In the genomic region with DNA sequence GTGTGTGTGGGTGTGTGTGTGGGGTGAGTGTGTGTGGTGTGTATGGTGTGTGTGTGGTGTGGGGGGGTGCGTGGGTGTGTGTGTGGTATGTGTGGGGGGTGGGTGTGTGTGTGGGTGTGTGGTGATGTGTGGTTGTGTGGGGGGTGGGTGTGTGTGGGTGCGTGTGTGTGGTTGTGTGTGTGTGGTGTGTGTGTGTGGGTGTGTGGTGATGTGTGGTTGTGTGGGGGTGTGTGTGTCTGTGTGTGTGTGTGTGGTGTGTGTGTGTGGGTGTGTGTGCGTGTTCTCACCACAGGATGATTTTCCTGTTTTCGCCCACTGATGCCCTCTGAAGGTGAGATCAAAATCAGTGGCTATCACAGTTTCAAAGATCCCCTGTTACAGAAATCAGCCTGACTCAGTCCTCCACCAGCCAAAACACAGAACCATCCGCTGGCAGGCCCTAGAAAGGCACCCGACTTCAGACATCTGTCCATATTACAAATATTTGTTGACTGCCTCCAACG, we compare ENCODE assay signal across 1 cellular context.
A peak's percentile ranks its signal among the peaks of the same experiment; 100 is the strongest.
TF ChIP-seq lines count a peak whose summit lies in the region.

No MANE protein-coding gene starts in this region.

TF ChIP-seq in K562, 482 proteins besides CTCF, POLR2A, EP300 and RAD21 (continued from another document):
- TF ChIP-seq EGR1 (conservative IDR thresholded peaks at IDR 0.05) (peak; percentile 93), MYC (IDR thresholded peaks at IDR 0.05; ENCODE audit: low read depth, low read length) (no peak), MYC (CRISPR knock-in tag; IDR thresholded peaks at IDR 0.05; ENCODE audit: borderline replicate concordance, low read depth) (no peak)
